In genomic region chrX:136204571-136204970, GRCh38 we compare ENCODE assay signal across 8 cellular contexts. TPM values are rescaled to one million over a fixed set of nuclear protein-coding genes. Genes with fewer than 3 reads are reported as not detected.
A peak's percentile ranks its signal among the peaks of the same experiment; 100 is the strongest.
DNase-seq lines count a peak whose midpoint lies in the region; ATAC-seq and TF ChIP-seq lines count a peak whose summit lies in the region.
"Had no signal": no experiment of that assay in that cellular context is flagged by ENCODE, and none has a peak within 500 bp of the region (broad histone marks: within the 10 kb centered on the region; RNA-seq: fewer than 3 reads in every experiment).

No MANE protein-coding gene starts in this region.

- no peak overlapping the region for H3K4me3 Mint-ChIP-seq in activated T-helper 1 cell treated with anti-CD3 and anti-CD28 coated beads, Interleukin-12 subunit alpha, Interleukin-12 subunit beta, Interleukin-2, Interleukin-4 antibody, amounts not matched to agents 30 ng/mL and 10 ng/mL and 1 ng/mL, durations not matched to agents 14 hours and 24 hours and 36 hours
- H3K4me3 Mint-ChIP-seq in CD8-positive, alpha-beta T cell: no peak overlapping the region
- H3K4me3 Mint-ChIP-seq: dendritic cell treated with granulocyte-macrophage colony-stimulating factor and Interleukin-4, amounts not matched to agents 40 ng/mL and 50 ng/mL, for 4 days had no signal

- H3K9ac ChIP-seq in skeletal muscle satellite cell (ENCODE audit: low read depth, low read length): peak overlapping the region; percentile 46

- H3K4me1 ChIP-seq in heart right ventricle: peaks cover 9 to 87% (median 48%) of the 10 kb centered on the region in 9 donors
- H3K4me1 ChIP-seq in skeletal muscle satellite cell (ENCODE audit: control insufficient read depth, insufficient read depth, low read length): peaks cover 43% of the 10 kb centered on the region
- peaks cover 16% of the 10 kb centered on the region for H3K4me1 ChIP-seq in CD8-positive, alpha-beta T cell (ENCODE audit: insufficient read depth, low read length)

- intact Hi-C loops in activated T-helper 1 cell treated with anti-CD3 and anti-CD28 coated beads, Interleukin-12 subunit alpha, Interleukin-12 subunit beta, Interleukin-2, Interleukin-4 antibody, amounts not matched to agents 30 ng/mL and 10 ng/mL and 1 ng/mL, durations not matched to agents 14 hours and 24 hours and 36 hours (cut with micrococcal nuclease): loop anchor here (5.0 kb wide), 1 partner anchor 42 kb away; no protein-coding TSS in a partner anchor
- intact Hi-C loops in heart right ventricle (cut with DNase I): no loop called here
- intact Hi-C loops in CD8-positive, alpha-beta T cell (cut with DNase I, micrococcal nuclease): no loop called here

- H3K4me3 ChIP-seq in heart right ventricle (peak overlapping the region in 6 of 10 donors; percentile 18 to 54 (median 36)), skeletal muscle satellite cell (ENCODE audit: low read length) (no peak overlapping the region)
- H3K4me3 ChIP-seq in CD8-positive, alpha-beta T cell (ENCODE audit: low read depth, low read length): no peak overlapping the region

- H3K27me3 Mint-ChIP-seq in activated T-helper 1 cell treated with anti-CD3 and anti-CD28 coated beads, Interleukin-12 subunit alpha, Interleukin-12 subunit beta, Interleukin-2, Interleukin-4 antibody, amounts not matched to agents 30 ng/mL and 10 ng/mL and 1 ng/mL, durations not matched to agents 14 hours and 24 hours and 36 hours (ENCODE audit: insufficient read depth): no peaks in the 10 kb centered on the region
- H3K27me3 Mint-ChIP-seq in CD8-positive, alpha-beta T cell (ENCODE audit: low read depth): no peaks in the 10 kb centered on the region
- H3K27me3 Mint-ChIP-seq: dendritic cell treated with granulocyte-macrophage colony-stimulating factor and Interleukin-4, amounts not matched to agents 40 ng/mL and 50 ng/mL, for 4 days had no signal

- CTCF ChIA-PET in CD8-positive, alpha-beta T cell (lab: Charles Lee): interaction anchor here (2.0 to 3.2 kb wide), 2 partner anchors 64 to 176 kb away, joined by 5 to 13 read pairs; no protein-coding TSS in a partner anchor

- no peak overlapping the region for H3K4me2 ChIP-seq in skeletal muscle satellite cell (ENCODE audit: low read length)

- DNase-seq in HT-29 (ENCODE audit: low spot score) (peak; percentile 37), heart right ventricle (peak in 1 of 2 donors; percentile 64), NCI-H446 treated with DMSO at 0.1 percent for 48 hours (lab: John Stamatoyannopoulos, UW) (no peak)
- peak; percentile 18 for DNase-seq in activated T-helper 1 cell treated with anti-CD3 and anti-CD28 coated beads, Interleukin-12 subunit alpha, Interleukin-12 subunit beta, Interleukin-2, Interleukin-4 antibody, amounts not matched to agents 30 ng/mL and 10 ng/mL and 1 ng/mL, durations not matched to agents 14 hours and 24 hours and 36 hours (ENCODE audit: low spot score)
- no peak for DNase-seq in CD8-positive, alpha-beta T cell
- DNase-seq in activated T-cell treated with anti-CD3 and anti-CD28 coated beads, Interleukin-2, amount 50 U/mL, for 1 hour: no peak

- peak; percentile 18 to 72 (median 55) for ATAC-seq in heart right ventricle
- ATAC-seq in CD8-positive, alpha-beta T cell: no peak

- no peak for TF ChIP-seq CTCF in heart right ventricle (IDR thresholded peaks at IDR 0.05)
- no peak for TF ChIP-seq CTCF in CD8-positive, alpha-beta T cell (IDR thresholded peaks at IDR 0.05)

- H3K36me3 Mint-ChIP-seq in activated T-helper 1 cell treated with anti-CD3 and anti-CD28 coated beads, Interleukin-12 subunit alpha, Interleukin-12 subunit beta, Interleukin-2, Interleukin-4 antibody, amounts not matched to agents 30 ng/mL and 10 ng/mL and 1 ng/mL, durations not matched to agents 14 hours and 24 hours and 36 hours (ENCODE audit: low read depth): peaks cover 3% of the 10 kb centered on the region
- peaks cover 10% of the 10 kb centered on the region for H3K36me3 Mint-ChIP-seq in CD8-positive, alpha-beta T cell

- H3K36me3 ChIP-seq in heart right ventricle: peaks cover 0 to 31% (median 0%) of the 10 kb centered on the region in 9 donors
- peaks cover 3% of the 10 kb centered on the region for H3K36me3 ChIP-seq in skeletal muscle satellite cell (ENCODE audit: insufficient read depth, low read length)
- no peaks in the 10 kb centered on the region for H3K36me3 ChIP-seq in CD8-positive, alpha-beta T cell (ENCODE audit: insufficient read depth, low read length)

- POLR2A ChIA-PET in CD8-positive, alpha-beta T cell (lab: Charles Lee): no interaction called here

- H3K27ac Mint-ChIP-seq in activated T-helper 1 cell treated with anti-CD3 and anti-CD28 coated beads, Interleukin-12 subunit alpha, Interleukin-12 subunit beta, Interleukin-2, Interleukin-4 antibody, amounts not matched to agents 30 ng/mL and 10 ng/mL and 1 ng/mL, durations not matched to agents 14 hours and 24 hours and 36 hours: peak overlapping the region; percentile 55
- H3K27ac Mint-ChIP-seq in CD8-positive, alpha-beta T cell: no peak overlapping the region
- H3K27ac Mint-ChIP-seq: dendritic cell treated with granulocyte-macrophage colony-stimulating factor and Interleukin-4, amounts not matched to agents 40 ng/mL and 50 ng/mL, for 4 days had no signal

- H3K27me3 ChIP-seq in heart right ventricle (peaks cover 0 to 6% (median 0%) of the 10 kb centered on the region in 7 donors), skeletal muscle satellite cell (ENCODE audit: control insufficient read depth, insufficient read depth, low read length) (no peaks in the 10 kb centered on the region)
- no peaks in the 10 kb centered on the region for H3K27me3 ChIP-seq in CD8-positive, alpha-beta T cell (ENCODE audit: insufficient read depth, low read length)

- H3K9me3 ChIP-seq in heart right ventricle (no peaks in the 10 kb centered on the region), skeletal muscle satellite cell (replicated peaks; ENCODE audit: low read length) (no peaks in the 10 kb centered on the region)
- H3K9me3 ChIP-seq in CD8-positive, alpha-beta T cell (ENCODE audit: low read length): no peaks in the 10 kb centered on the region

- no peaks in the 10 kb centered on the region for H3K9me3 Mint-ChIP-seq in activated T-helper 1 cell treated with anti-CD3 and anti-CD28 coated beads, Interleukin-12 subunit alpha, Interleukin-12 subunit beta, Interleukin-2, Interleukin-4 antibody, amounts not matched to agents 30 ng/mL and 10 ng/mL and 1 ng/mL, durations not matched to agents 14 hours and 24 hours and 36 hours
- H3K9me3 Mint-ChIP-seq in CD8-positive, alpha-beta T cell: no peaks in the 10 kb centered on the region
- H3K9me3 Mint-ChIP-seq: dendritic cell treated with granulocyte-macrophage colony-stimulating factor and Interleukin-4, amounts not matched to agents 40 ng/mL and 50 ng/mL, for 4 days had no signal

- peak overlapping the region; percentile 10 to 92 (median 76) for H3K27ac ChIP-seq in heart right ventricle
- no peak overlapping the region for H3K27ac ChIP-seq in CD8-positive, alpha-beta T cell (ENCODE audit: low read depth, low read length)

- H3K4me1 Mint-ChIP-seq in activated T-helper 1 cell treated with anti-CD3 and anti-CD28 coated beads, Interleukin-12 subunit alpha, Interleukin-12 subunit beta, Interleukin-2, Interleukin-4 antibody, amounts not matched to agents 30 ng/mL and 10 ng/mL and 1 ng/mL, durations not matched to agents 14 hours and 24 hours and 36 hours (ENCODE audit: low read depth): peaks cover 38% of the 10 kb centered on the region
- H3K4me1 Mint-ChIP-seq in CD8-positive, alpha-beta T cell (ENCODE audit: low read depth): peaks cover 26% of the 10 kb centered on the region

- 7 to 24% methylated on average over 2 of the region's 2 CpGs for WGBS in heart right ventricle, 2 donors

RNA-seq across cellular contexts. Expression of gene MAP7D3, which starts 46.6 kb away (rescaled TPM):
- total RNA-seq in HT-29 (2014; rRNA removed; shearing (Covaris generic)): 2.0 and 3.4 TPM in 2 replicates
- total RNA-seq in activated T-helper 1 cell treated with anti-CD3 and anti-CD28 coated beads, Interleukin-12 subunit alpha, Interleukin-12 subunit beta, Interleukin-2, Interleukin-4 antibody, amounts not matched to agents 30 ng/mL and 10 ng/mL and 1 ng/mL, durations not matched to agents 14 hours and 24 hours and 36 hours: 27.3 and 29.1 TPM in 2 replicates
- total RNA-seq in heart right ventricle: 10 to 100 TPM; 11.6 to 16.2 (median 14.5) TPM
- 10 to 100 TPM in 1 of 2 donors, 1 to 10 TPM in 1; 8.1 to 12.5 TPM for polyA plus RNA-seq in heart right ventricle
- total RNA-seq in skeletal muscle satellite cell (2012; rRNA removed): 15.1 and 21.0 TPM in 2 replicates
- total RNA-seq in CD8-positive, alpha-beta T cell: 1 to 10 TPM; 3.6 TPM

RNA-seq across cellular contexts. Expression of gene FHL1, which starts 57.2 kb away (rescaled TPM):
- not detected in 2 replicates for total RNA-seq in HT-29 (2014; rRNA removed; shearing (Covaris generic))
- 8.5 and 8.7 TPM in 2 replicates for total RNA-seq in activated T-helper 1 cell treated with anti-CD3 and anti-CD28 coated beads, Interleukin-12 subunit alpha, Interleukin-12 subunit beta, Interleukin-2, Interleukin-4 antibody, amounts not matched to agents 30 ng/mL and 10 ng/mL and 1 ng/mL, durations not matched to agents 14 hours and 24 hours and 36 hours
- 1,000 to 10,000 TPM in 8 of 10 donors, 100 to 1,000 TPM in 2; 367 to 3,919 (median 2,586) TPM for total RNA-seq in heart right ventricle
- 1,000 to 10,000 TPM in 1 of 2 donors, 100 to 1,000 TPM in 1; 480 to 3,681 TPM for polyA plus RNA-seq in heart right ventricle
- 13.7 and 40.4 TPM in 2 replicates for total RNA-seq in skeletal muscle satellite cell (2012; rRNA removed)
- total RNA-seq in CD8-positive, alpha-beta T cell: 10 to 100 TPM; 10.7 to 11.8 TPM

Comparison
In these comparisons a context has a peak if more than half of its experiments do, and no peak if none do; other contexts are left out.
1. DNase-seq: peak in HT-29 (single experiment) and activated T-helper 1 cell treated with anti-CD3 and anti-CD28 coated beads, Interleukin-12 subunit alpha, Interleukin-12 subunit beta, Interleukin-2, Interleukin-4 antibody, amounts not matched to agents 30 ng/mL and 10 ng/mL and 1 ng/mL, durations not matched to agents 14 hours and 24 hours and 36 hours (single experiment); none in NCI-H446 treated with DMSO at 0.1 percent for 48 hours (single experiment), CD8-positive, alpha-beta T cell (0 of 7) and activated T-cell treated with anti-CD3 and anti-CD28 coated beads, Interleukin-2, amount 50 U/mL, for 1 hour (single experiment).
2. H3K4me3 ChIP-seq: peak in heart right ventricle (6 of 10); none in skeletal muscle satellite cell (single experiment) and CD8-positive, alpha-beta T cell (single experiment).
3. RNA of gene FHL1, which starts 57.2 kb away (total RNA-seq): 367 to 3,919 TPM in heart right ventricle; 10.7 to 11.8 TPM in CD8-positive, alpha-beta T cell, 8.5 to 8.7 TPM in activated T-helper 1 cell treated with anti-CD3 and anti-CD28 coated beads, Interleukin-12 subunit alpha, Interleukin-12 subunit beta, Interleukin-2, Interleukin-4 antibody, amounts not matched to agents 30 ng/mL and 10 ng/mL and 1 ng/mL, durations not matched to agents 14 hours and 24 hours and 36 hours and not detected in HT-29; every median in the first group is over 10 times any median in the second.